Comparison of ENCODE assay signal across 10 cellular contexts in genomic region chrX:109830704-109831206, GRCh38.
DNase-seq lines count a peak whose midpoint lies in the region; ATAC-seq lines count a peak whose summit lies in the region.
"Had no signal": no experiment of that assay in that cellular context is flagged by ENCODE, and none has a peak within 500 bp of the region (broad histone marks: within the 10 kb centered on the region; RNA-seq: fewer than 3 reads in every experiment).

No MANE protein-coding gene starts in this region.

- ATAC-seq in GM21529 (IDR thresholded peaks at IDR 0.05; ENCODE audit: unreplicated experiment) (peak; percentile 78), HG03571 (IDR thresholded peaks at IDR 0.05; ENCODE audit: unreplicated experiment) (peak; percentile 81)

- DNase-seq in ELR (ENCODE audit: low read depth) (peak; percentile 40), germinal center (ENCODE audit: low spot score) (peak; percentile 18), NCI-H524 (lab: John Stamatoyannopoulos, UW) (no peak), NCI-H1417 treated with DMSO at 0.1 percent for 48 hours (lab: John Stamatoyannopoulos, UW) (no peak), amniotic stem cell (lab: John Stamatoyannopoulos, UW) (no peak)
- DNase-seq in activated T-cell treated with anti-CD3 and anti-CD28 coated beads, Interleukin-2, amount 50 U/mL, for 48 hours = no peak
- DNase-seq: activated effector memory CD4-positive, alpha-beta T cell treated with Interleukin-2 at 50 U/mL for 16 hours; NCI-H1694 treated with DMSO at 0.1 percent for 48 hours had no signal

Comparison
In these comparisons a context has a peak if more than half of its experiments do, and no peak if none do; other contexts are left out.
1. DNase-seq: peak in ELR (single experiment) and germinal center (single experiment); none in activated T-cell treated with anti-CD3 and anti-CD28 coated beads, Interleukin-2, amount 50 U/mL, for 48 hours (0 of 2), NCI-H524 (0 of 2), NCI-H1417 treated with DMSO at 0.1 percent for 48 hours (single experiment) and amniotic stem cell (single experiment).